Comparison of ENCODE assay signal across 1 cellular context in genomic region chr6:16295471-16295870, GRCh38.
TF ChIP-seq lines count a peak whose summit lies in the region.

No MANE protein-coding gene starts in this region.

TF ChIP-seq in HepG2, 621 proteins besides CTCF, POLR2A, EP300 and RAD21 (continued from another document):
- TF ChIP-seq ARID5B (CRISPR knock-in tag; IDR thresholded peaks at IDR 0.05) (no peak), ZNF44 (CRISPR knock-in tag; IDR thresholded peaks at IDR 0.05) (no peak), YEATS4 (CRISPR knock-in tag; IDR thresholded peaks at IDR 0.05; ENCODE audit: borderline replicate concordance) (no peak)
